8 cellular contexts compared by ENCODE assay signal in the genomic region with DNA sequence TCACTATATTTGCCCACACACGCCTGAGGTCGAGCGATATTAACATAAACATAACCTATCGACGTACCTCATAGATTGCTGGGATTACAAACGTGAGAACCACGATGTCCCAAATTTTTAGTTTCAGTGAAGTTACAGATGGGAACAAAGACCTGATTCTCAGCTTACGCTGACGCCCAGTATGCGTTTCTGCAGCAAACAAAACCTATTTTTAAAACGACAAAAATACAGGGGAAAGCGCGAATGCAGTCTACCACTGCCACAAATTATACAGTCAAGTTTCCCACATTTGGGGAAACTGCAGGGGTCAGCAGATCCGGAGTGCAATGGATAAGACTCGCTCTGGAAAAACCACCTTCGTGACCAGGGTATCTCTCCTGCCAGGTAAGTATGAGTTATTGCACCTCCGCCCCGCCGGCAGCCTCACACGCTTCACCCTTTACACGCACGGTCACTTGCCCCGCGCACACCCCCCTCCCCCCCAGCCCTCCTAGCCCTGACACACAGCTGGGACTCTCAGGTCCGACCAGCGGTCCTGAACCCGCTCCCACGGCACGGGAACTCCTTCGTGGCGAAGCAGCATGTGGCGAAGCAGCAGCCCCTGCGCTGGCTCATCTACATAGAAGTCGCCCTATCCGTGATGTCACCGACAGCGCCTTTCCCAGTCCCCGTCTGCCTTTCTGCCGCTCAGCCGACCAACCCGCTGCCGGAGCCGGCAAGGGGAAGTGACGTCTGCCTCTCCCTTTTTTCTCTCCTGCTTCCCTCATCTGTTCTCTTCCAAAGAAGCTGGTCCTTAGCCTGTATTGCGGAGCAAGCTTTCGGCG. TPM values are rescaled to one million over a fixed set of nuclear protein-coding genes. Genes with fewer than 3 reads are reported as not detected.
DNase-seq lines count a peak whose midpoint lies in the region; ATAC-seq and TF ChIP-seq lines count a peak whose summit lies in the region.
"Not testable (repeated sequence)": the region's sequence is repeated elsewhere in the genome, so short reads cannot be mapped to it uniquely, and the experiment has no call there.

No MANE protein-coding gene starts in this region.

- DNase-seq in GM04503 (ENCODE audit: low read depth) (peak; percentile 68), NCI-H1105 treated with DMSO at 0.1 percent for 48 hours (lab: John Stamatoyannopoulos, UW) (peak; percentile 90), glutamatergic neuron (peak; percentile 91), occipital lobe (lab: John Stamatoyannopoulos, UW) (peak; percentile 90)
- DNase-seq in activated naive CD8-positive, alpha-beta T cell treated with anti-CD3 and anti-CD28 coated beads for 36 hours, result peak; percentile 78

- peak overlapping the region; percentile 94 for H2AFZ ChIP-seq in SU-DHL-6 (ENCODE audit: low read depth, low read length, severe bottlenecking)

- not testable (repeated sequence) for H4K20me1 ChIP-seq in SU-DHL-6 (ENCODE audit: low read depth, low read length)

- H3K27me3 ChIP-seq in SU-DHL-6 (ENCODE audit: low read length), result not testable (repeated sequence)

- peak overlapping the region; percentile 59 for H3K4me3 ChIP-seq in SU-DHL-6 (ENCODE audit: insufficient read depth, low read length, poor library complexity, severe bottlenecking)

- H3K9me2 ChIP-seq in SU-DHL-6 (replicated peaks; ENCODE audit: insufficient read depth, low read length), result not testable (repeated sequence)

- peak overlapping the region; percentile 57 for H3K9ac ChIP-seq in SU-DHL-6 (ENCODE audit: low read length)

- peaks cover 11% of the 10 kb centered on the region for H3F3A ChIP-seq in SU-DHL-6 (ENCODE audit: insufficient read depth)

- H3K27me3 Mint-ChIP-seq in activated naive CD8-positive, alpha-beta T cell treated with anti-CD3 and anti-CD28 coated beads for 36 hours; glutamatergic neuron (ENCODE audit: unreplicated experiment): not testable (repeated sequence)

- H3K9me3 ChIP-seq in SU-DHL-6 (ENCODE audit: insufficient read depth, low read length), result not testable (repeated sequence)

- not testable (repeated sequence) for H3K36me3 ChIP-seq in SU-DHL-6 (ENCODE audit: low read length)

- not testable (repeated sequence) for H3K9me3 Mint-ChIP-seq in activated naive CD8-positive, alpha-beta T cell treated with anti-CD3 and anti-CD28 coated beads for 36 hours
- peaks cover 11% of the 10 kb centered on the region for H3K9me3 Mint-ChIP-seq in glutamatergic neuron (ENCODE audit: unreplicated experiment)

- not testable (repeated sequence) for TF ChIP-seq CTCF in SU-DHL-6 (IDR thresholded peaks at IDR 0.05; ENCODE audit: insufficient read depth, low read length, poor library complexity, severe bottlenecking); glutamatergic neuron (IDR thresholded peaks at IDR 0.05; ENCODE audit: partially characterized antibody, unreplicated experiment)

- peak overlapping the region; percentile 64 for H3K27ac ChIP-seq in SU-DHL-6 (ENCODE audit: low read depth, low read length)
- H3K27ac ChIP-seq in temporal lobe (ENCODE audit: low read depth, low read length), result peak overlapping the region; percentile 73

- peak; percentile 66 for ATAC-seq in HG02571 (IDR thresholded peaks at IDR 0.05; ENCODE audit: unreplicated experiment)

- H3K79me2 ChIP-seq in SU-DHL-6 (ENCODE audit: insufficient read depth, low read length), result not testable (repeated sequence)

- H3K27ac Mint-ChIP-seq in activated naive CD8-positive, alpha-beta T cell treated with anti-CD3 and anti-CD28 coated beads for 36 hours, result peak overlapping the region; percentile 99
- peak overlapping the region; percentile 98 for H3K27ac Mint-ChIP-seq in glutamatergic neuron (ENCODE audit: unreplicated experiment)

- H3K4me2 ChIP-seq in SU-DHL-6 (ENCODE audit: low read depth, low read length, poor library complexity, severe bottlenecking), result peak overlapping the region; percentile 81

- H3K36me3 Mint-ChIP-seq in activated naive CD8-positive, alpha-beta T cell treated with anti-CD3 and anti-CD28 coated beads for 36 hours; glutamatergic neuron (ENCODE audit: unreplicated experiment): not testable (repeated sequence)

- peak overlapping the region; percentile 86 for H3K4me3 Mint-ChIP-seq in activated naive CD8-positive, alpha-beta T cell treated with anti-CD3 and anti-CD28 coated beads for 36 hours
- H3K4me3 Mint-ChIP-seq in glutamatergic neuron (ENCODE audit: unreplicated experiment), result peak overlapping the region; percentile 96

- H3K4me1 Mint-ChIP-seq in activated naive CD8-positive, alpha-beta T cell treated with anti-CD3 and anti-CD28 coated beads for 36 hours, result peaks cover 10% of the 10 kb centered on the region
- H3K4me1 Mint-ChIP-seq in glutamatergic neuron (ENCODE audit: low read depth, unreplicated experiment), result not testable (repeated sequence)

RNA-seq across cellular contexts. Expression of gene HJV, which starts 30.5 kb away (rescaled TPM):
- total RNA-seq in activated naive CD8-positive, alpha-beta T cell treated with anti-CD3 and anti-CD28 coated beads for 36 hours, result not detected
- not detected for total RNA-seq in glutamatergic neuron (ENCODE audit: unreplicated experiment)
- total RNA-seq in occipital lobe, result not detected
- under 0.01 TPM for total RNA-seq in temporal lobe

RNA-seq across cellular contexts. Expression of gene TXNIP, which starts 55.7 kb away (rescaled TPM):
- 100 to 1,000 TPM; 228 to 231 TPM for total RNA-seq in activated naive CD8-positive, alpha-beta T cell treated with anti-CD3 and anti-CD28 coated beads for 36 hours
- total RNA-seq in glutamatergic neuron (ENCODE audit: unreplicated experiment), result 126 TPM
- total RNA-seq in occipital lobe, result 317 TPM
- total RNA-seq in temporal lobe, result 144 TPM

Comparison
In these comparisons a context has a peak if more than half of its experiments do, and no peak if none do; other contexts are left out.
1. Peak in every context shown above with its lines: DNase-seq, ATAC-seq, H3K4me3 ChIP-seq and H3K27ac ChIP-seq.